23 cellular contexts compared by ENCODE assay signal in genomic region chrX:6456196-6456595, GRCh38.
DNase-seq lines count a peak whose midpoint lies in the region; ATAC-seq, FAIRE-seq and TF ChIP-seq lines count a peak whose summit lies in the region.
"Had no signal": no experiment of that assay in that cellular context is flagged by ENCODE, and none has a peak within 500 bp of the region (broad histone marks: within the 10 kb centered on the region; RNA-seq: fewer than 3 reads in every experiment).

No MANE protein-coding gene starts in this region.

- H3K27me3 ChIP-seq in SK-N-SH (ENCODE audit: insufficient read depth) (no peaks in the 10 kb centered on the region), esophagus muscularis mucosa (no peaks in the 10 kb centered on the region)
- H3K27me3 ChIP-seq: BE2C had no signal

- H3K4me3 ChIP-seq in SK-N-SH (ENCODE audit: low read depth in 2 of 2, low read length in 1 of 2) (no peak overlapping the region), esophagus muscularis mucosa (no peak overlapping the region)
- H3K4me3 ChIP-seq: GM12878, GM23248 had no signal

- FAIRE-seq in RCC 7860 (lab: Jason Lieb, UNC), result peak; percentile 67
- FAIRE-seq: GM12878, GM19239, H54, HepG2 had no signal

- H3K9ac ChIP-seq in SK-N-SH, result no peak overlapping the region
- H3K9ac ChIP-seq: GM23248 had no signal

- H3K27ac ChIP-seq in SK-N-SH (ENCODE audit: low read depth in 2 of 2, low read length in 1 of 2) (no peak overlapping the region), esophagus muscularis mucosa (replicated peaks in 1 of 4) (no peak overlapping the region)
- H3K27ac ChIP-seq: GM23248 had no signal

- H3K4me2 ChIP-seq in SK-N-SH, result no peak overlapping the region

- no peak for TF ChIP-seq POLR2A in esophagus muscularis mucosa (IDR thresholded peaks at IDR 0.05; ENCODE audit: low read depth)

- H3K4me1 ChIP-seq in SK-N-SH (ENCODE audit: control insufficient read depth in 1 of 2, insufficient read depth in 2 of 2, low read depth in 1 of 2, low read length in 1 of 2), result no peaks in the 10 kb centered on the region
- H3K4me1 ChIP-seq in esophagus muscularis mucosa, result no peaks in the 10 kb centered on the region
- H3K4me1 ChIP-seq: BE2C had no signal

- no peak overlapping the region for H2AFZ ChIP-seq in SK-N-SH (ENCODE audit: low read depth)
- H2AFZ ChIP-seq: GM23248 had no signal

- no peak for TF ChIP-seq EP300 in SK-N-SH (IDR thresholded peaks at IDR 0.05; ENCODE audit: borderline replicate concordance in 1 of 2, low read depth in 1 of 2, low read length in 1 of 2)
- no peak for TF ChIP-seq EP300 in esophagus muscularis mucosa (IDR thresholded peaks at IDR 0.05)

- in situ Hi-C loops in Caki2 (cut with HindIII; ENCODE audit: low pct_unique_long_range_greater_than_20kb, low sequenced_read_pairs), result no loop called here

- H3K9me3 ChIP-seq in SK-N-SH, result no peaks in the 10 kb centered on the region
- H3K9me3 ChIP-seq in esophagus muscularis mucosa, result no peaks in the 10 kb centered on the region
- H3K9me3 ChIP-seq: BE2C had no signal

- 8% methylated on average over 6 of the region's 6 CpGs for WGBS in SK-N-SH (ENCODE audit: low lambda C conversion rate)
- 81% methylated on average over 6 of the region's 6 CpGs for WGBS in esophagus muscularis mucosa

- ATAC-seq in GM19035 (IDR thresholded peaks at IDR 0.05; ENCODE audit: unreplicated experiment), result no peak
- ATAC-seq: GM12878, HepG2 had no signal

- CTCF ChIA-PET in SK-N-SH (lab: Yijun Ruan, JAX), result no interaction called here

- TF ChIP-seq CTCF in SK-N-SH (IDR thresholded peaks at IDR 0.05) (no peak), esophagus muscularis mucosa (IDR thresholded peaks at IDR 0.05) (no peak)

- peak; percentile 29 for DNase-seq in Caki2 (ENCODE audit: low read depth)
- peak; percentile 54 for DNase-seq in RCC 7860 (ENCODE audit: low spot score)
- peak; percentile 2 for DNase-seq in iPS DF 4.7 (ENCODE audit: extremely low read depth, low spot score)
- DNase-seq in renal cortical epithelial cell (ENCODE audit: low read depth), result peak; percentile 43
- DNase-seq in activated CD4-positive, alpha-beta T cell treated with anti-CD3 and anti-CD28 coated beads, Interleukin-2, amount 50 U/mL, for 48 hours, result no peak
- no peak for DNase-seq in SK-N-SH
- DNase-seq in esophagus muscularis mucosa (ENCODE audit: extremely low spot score), result no peak
- DNase-seq: 8988T; BE2C; C1 segment of cervical spinal cord; CD4-positive, CD25-positive, alpha-beta regulatory T cell; CD8-positive, alpha-beta memory T cell; COR-L47; DMS153; DMS79 treated with DMSO at 0.1 percent for 48 hours; GM23248; HCEC 1CT; KBM-7 had no signal

- intact Hi-C loops in esophagus muscularis mucosa (cut with DNase I), result no loop called here

- POLR2A ChIA-PET in SK-N-SH (lab: Yijun Ruan, JAX), result no interaction called here

- H3F3A ChIP-seq in SK-N-SH (replicated peaks; ENCODE audit: insufficient read depth), result no peaks in the 10 kb centered on the region

- H3K9me2 ChIP-seq in SK-N-SH, result no peaks in the 10 kb centered on the region

- no peaks in the 10 kb centered on the region for H3K36me3 ChIP-seq in SK-N-SH (replicated peaks in 1 of 2; ENCODE audit: control insufficient read depth in 1 of 2, insufficient read depth in 2 of 2, low read length in 1 of 2)
- H3K36me3 ChIP-seq in esophagus muscularis mucosa, result no peaks in the 10 kb centered on the region
- H3K36me3 ChIP-seq: BE2C had no signal

- TF ChIP-seq RAD21 in SK-N-SH (IDR thresholded peaks at IDR 0.05; ENCODE audit: low read length), result no peak

- H3K79me2 ChIP-seq in SK-N-SH (ENCODE audit: insufficient read depth), result no peaks in the 10 kb centered on the region

- no peaks in the 10 kb centered on the region for H4K20me1 ChIP-seq in SK-N-SH (ENCODE audit: insufficient read depth)

TF ChIP-seq in SK-N-SH, 30 proteins besides CTCF, POLR2A, EP300 and RAD21:
- TF ChIP-seq RXRA (IDR thresholded peaks at IDR 0.05; ENCODE audit: borderline replicate concordance, low read depth) (no peak), SMC3 (IDR thresholded peaks at IDR 0.05; ENCODE audit: low read depth, low read length) (no peak), RFX5 (IDR thresholded peaks at IDR 0.05; ENCODE audit: low read length) (no peak), SIN3A (IDR thresholded peaks at IDR 0.05; ENCODE audit: borderline replicate concordance, low read depth, low read length) (no peak), ELF1 (IDR thresholded peaks at IDR 0.05) (no peak)
TF ChIP-seq in SK-N-SH: peak in this region for 0.

Comparison
In these comparisons a context has a peak if more than half of its experiments do, and no peak if none do; other contexts are left out.
1. DNase-seq: peak in Caki2 (single experiment), RCC 7860 (single experiment), iPS DF 4.7 (single experiment) and renal cortical epithelial cell (single experiment); none in activated CD4-positive, alpha-beta T cell treated with anti-CD3 and anti-CD28 coated beads, Interleukin-2, amount 50 U/mL, for 48 hours (0 of 2), SK-N-SH (single experiment) and esophagus muscularis mucosa (single experiment).